ENCODE assay signal across 10 cellular contexts in the genomic region with DNA sequence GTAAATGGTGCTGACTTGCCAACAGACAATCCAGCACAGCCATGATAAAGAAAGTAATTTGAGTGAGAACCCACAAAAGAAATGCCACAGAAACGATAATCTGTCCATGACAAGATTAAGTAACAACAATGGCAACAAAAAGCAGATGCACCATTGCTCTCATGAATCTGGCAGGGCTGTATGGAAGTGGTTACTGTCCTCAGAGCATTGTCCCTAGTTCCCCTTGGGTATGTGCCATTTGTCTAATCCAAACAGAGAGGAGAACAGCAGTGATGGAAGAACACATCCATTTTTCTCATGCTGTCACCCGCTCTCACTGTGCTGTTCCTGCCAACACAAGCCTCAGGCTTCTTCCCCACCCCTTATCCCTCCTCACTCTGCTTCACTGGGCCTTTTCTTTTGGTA.
A peak's percentile ranks its signal among the peaks of the same experiment; 100 is the strongest.
DNase-seq lines count a peak whose midpoint lies in the region; ATAC-seq and TF ChIP-seq lines count a peak whose summit lies in the region.
"Had no signal": no experiment of that assay in that cellular context is flagged by ENCODE, and none has a peak within 500 bp of the region (broad histone marks: within the 10 kb centered on the region; RNA-seq: fewer than 3 reads in every experiment).

No MANE protein-coding gene starts in this region.

- peak; percentile 31 for DNase-seq in CD1c-positive myeloid dendritic cell (ENCODE audit: extremely low spot score)
- peak; percentile 87 for DNase-seq in NCI-H2029 treated with DMSO at 0.1 percent for 48 hours (lab: John Stamatoyannopoulos, UW)
- DNase-seq in cerebellar cortex (ENCODE audit: low spot score): peak; percentile 97
- DNase-seq in midbrain (lab: John Stamatoyannopoulos, UW): peak; percentile 74
- DNase-seq in stimulated activated naive CD4-positive, alpha-beta T cell treated with Interleukin-2 at 50 U/mL for 16 hours (lab: John Stamatoyannopoulos, UW): no peak
- no peak for DNase-seq in GM10266 (ENCODE audit: extremely low spot score)
- DNase-seq: activated CD4-positive, alpha-beta T cell treated with anti-CD3 and anti-CD28 coated beads, Interleukin-2, amount 50 U/mL, for 4 hours; stimulated activated CD4-positive, alpha-beta T cell treated with anti-CD3 and anti-CD28 coated beads, Interleukin-2, amount 100 ng/mL, for 24 hours had no signal

- ATAC-seq in GM18907 (IDR thresholded peaks at IDR 0.05; ENCODE audit: unreplicated experiment) (no peak), HG03342 (IDR thresholded peaks at IDR 0.05; ENCODE audit: unreplicated experiment) (no peak)

- no peak for TF ChIP-seq CTCF in GM10266 (IDR thresholded peaks at IDR 0.05; ENCODE audit: control insufficient read depth, insufficient read depth, low read depth, missing control alignments)

Comparison
In these comparisons a context has a peak if more than half of its experiments do, and no peak if none do; other contexts are left out.
1. DNase-seq: peak in CD1c-positive myeloid dendritic cell (single experiment), NCI-H2029 treated with DMSO at 0.1 percent for 48 hours (single experiment), cerebellar cortex (single experiment) and midbrain (single experiment); none in stimulated activated naive CD4-positive, alpha-beta T cell treated with Interleukin-2 at 50 U/mL for 16 hours (single experiment) and GM10266 (single experiment).